ENCODE assay signal across 8 cellular contexts in genomic region chr7:128035712-128036111, GRCh38. TPM values are rescaled to one million over a fixed set of nuclear protein-coding genes. Genes with fewer than 3 reads are reported as not detected.
A peak's percentile ranks its signal among the peaks of the same experiment; 100 is the strongest.
DNase-seq lines count a peak whose midpoint lies in the region; ATAC-seq and TF ChIP-seq lines count a peak whose summit lies in the region.

No MANE protein-coding gene starts in this region.

- TF ChIP-seq CTCF in GM12864 (IDR thresholded peaks at IDR 0.05; ENCODE audit: low read depth, low read length, missing control alignments): peak; percentile 49
- TF ChIP-seq CTCF in brain microvascular endothelial cell (IDR thresholded peaks at IDR 0.05; ENCODE audit: low read depth, low read length, missing control alignments): peak; percentile 77

- H3K27me3 ChIP-seq in brain microvascular endothelial cell (replicated peaks): no peaks in the 10 kb centered on the region

- H3K36me3 ChIP-seq in brain microvascular endothelial cell (replicated peaks): peaks cover 3% of the 10 kb centered on the region

- ATAC-seq in GM21825 (IDR thresholded peaks at IDR 0.05; ENCODE audit: unreplicated experiment) (no peak), HG02981 (IDR thresholded peaks at IDR 0.05; ENCODE audit: unreplicated experiment) (no peak), GM21723 (IDR thresholded peaks at IDR 0.05; ENCODE audit: unreplicated experiment) (no peak)

- H3K27ac ChIP-seq in brain microvascular endothelial cell: no peak overlapping the region

- H3K4me3 ChIP-seq in GM12864 (ENCODE audit: low read depth, low read length): no peak overlapping the region
- H3K4me3 ChIP-seq in brain microvascular endothelial cell (ENCODE audit: low read depth, low read length): no peak overlapping the region

- no peak for DNase-seq in GM12864 (ENCODE audit: low read depth)
- peak; percentile 54 for DNase-seq in NCI-H1092 treated with DMSO at 0.1 percent for 48 hours (lab: John Stamatoyannopoulos, UW)
- DNase-seq in brain microvascular endothelial cell: no peak
- peak; percentile 37 for DNase-seq in occipital lobe (lab: John Stamatoyannopoulos, UW)
- DNase-seq in activated gamma-delta T cell (lab: John Stamatoyannopoulos, UW): no peak

- in situ Hi-C loops in brain microvascular endothelial cell (cut with HindIII; ENCODE audit: low pct_ligation_motif_present, low sequenced_read_pairs): no loop called here

RNA-seq across cellular contexts. Expression of gene LRRC4, which starts 4.5 kb away (rescaled TPM):
- total RNA-seq in occipital lobe: 18.4 TPM

Comparison
In these comparisons a context has a peak if more than half of its experiments do, and no peak if none do; other contexts are left out.
1. DNase-seq: peak in NCI-H1092 treated with DMSO at 0.1 percent for 48 hours (single experiment) and occipital lobe (single experiment); none in GM12864 (single experiment), brain microvascular endothelial cell (single experiment) and activated gamma-delta T cell (single experiment).